In genomic region chr7:47180268-47180826, GRCh38 we compare ENCODE assay signal across 8 cellular contexts.
DNase-seq lines count a peak whose midpoint lies in the region; ATAC-seq and TF ChIP-seq lines count a peak whose summit lies in the region.

No MANE protein-coding gene starts in this region.

- no peak overlapping the region for H3K27ac Mint-ChIP-seq in naive thymus-derived CD8-positive, alpha-beta T cell

- no peaks in the 10 kb centered on the region for H3K4me1 ChIP-seq in DND-41 (ENCODE audit: insufficient read depth, low read length)
- peaks cover 43% of the 10 kb centered on the region for H3K4me1 ChIP-seq in psoas muscle

- no peaks in the 10 kb centered on the region for H3K36me3 ChIP-seq in DND-41 (ENCODE audit: insufficient read depth, low read length)
- H3K36me3 ChIP-seq in psoas muscle (ENCODE audit: insufficient read depth in 1 of 2, low read depth in 1 of 2) = no peaks in the 10 kb centered on the region

- ATAC-seq in DND-41 (ENCODE audit: insufficient read depth, low read depth) = no peak
- peak; percentile 71 for ATAC-seq in GM21367 (IDR thresholded peaks at IDR 0.05; ENCODE audit: unreplicated experiment)
- ATAC-seq in psoas muscle = peak; percentile 63 to 81 (median 78)
- ATAC-seq in naive thymus-derived CD8-positive, alpha-beta T cell = no peak

- no peaks in the 10 kb centered on the region for H3K4me1 Mint-ChIP-seq in naive thymus-derived CD8-positive, alpha-beta T cell

- 22 to 32% (median 22%) methylated on average over 5 of the region's 5 CpGs for WGBS in psoas muscle, 3 donors

- H3K4me3 ChIP-seq in DND-41 (ENCODE audit: low read depth in 1 of 2, low read length in 2 of 2) = no peak overlapping the region
- no peak overlapping the region for H3K4me3 ChIP-seq in NB4 (ENCODE audit: low read depth, low read length)
- no peak overlapping the region for H3K4me3 ChIP-seq in psoas muscle

- DNase-seq in DND-41 (peak; percentile 15), NB4 (ENCODE audit: low read depth) (peak; percentile 75), T1000 (lab: John Stamatoyannopoulos, UW) (peak; percentile 46), glomerular endothelial cell (ENCODE audit: extremely low read depth, low read depth, low spot score) (peak; percentile 39), psoas muscle (peak in 1 of 2 donors; percentile 36)
- no peak for DNase-seq in naive thymus-derived CD8-positive, alpha-beta T cell
- no peak for DNase-seq in stimulated activated CD4-positive, alpha-beta T cell treated with anti-CD3 and anti-CD28 coated beads, Interleukin-4, amount 100 ng/mL, for 1 hour

- intact Hi-C loops in psoas muscle (cut with DNase I) = loop anchor here (2.0 to 5.0 kb wide), 3 partner anchors 77 to 1264 kb away; no protein-coding TSS in a partner anchor

- H3K27ac ChIP-seq in DND-41 (ENCODE audit: low read length) (no peak overlapping the region), psoas muscle (no peak overlapping the region)

- no peaks in the 10 kb centered on the region for H3K27me3 ChIP-seq in DND-41 (ENCODE audit: insufficient read depth, low read length, poor library complexity)
- H3K27me3 ChIP-seq in psoas muscle (ENCODE audit: insufficient read depth in 3 of 3, low read length in 2 of 3) = no peaks in the 10 kb centered on the region

- POLR2A ChIA-PET in naive thymus-derived CD8-positive, alpha-beta T cell (lab: Charles Lee) = no interaction called here

- no peak overlapping the region for H3K4me3 Mint-ChIP-seq in naive thymus-derived CD8-positive, alpha-beta T cell

- H4K20me1 ChIP-seq in DND-41 (ENCODE audit: insufficient read depth, low read length) = no peaks in the 10 kb centered on the region

- H3K9ac ChIP-seq in DND-41 (ENCODE audit: low read depth, low read length) = no peak overlapping the region

- no peaks in the 10 kb centered on the region for H3K79me2 ChIP-seq in DND-41 (ENCODE audit: insufficient read depth, low read length)

- no peaks in the 10 kb centered on the region for H3K36me3 Mint-ChIP-seq in naive thymus-derived CD8-positive, alpha-beta T cell

- peaks cover 0 to 17% (median 11%) of the 10 kb centered on the region in 5 donors for H3K27me3 Mint-ChIP-seq in naive thymus-derived CD8-positive, alpha-beta T cell

- peaks cover 0 to 10% (median 7%) of the 10 kb centered on the region in 9 donors for H3K9me3 Mint-ChIP-seq in naive thymus-derived CD8-positive, alpha-beta T cell

- no peak overlapping the region for H2AFZ ChIP-seq in DND-41 (ENCODE audit: low read depth, low read length)

- H3K9me3 ChIP-seq in DND-41 (ENCODE audit: insufficient read depth, low read length, severe bottlenecking) = no peaks in the 10 kb centered on the region
- no peaks in the 10 kb centered on the region for H3K9me3 ChIP-seq in psoas muscle

- TF ChIP-seq CTCF in DND-41 (IDR thresholded peaks at IDR 0.05; ENCODE audit: borderline replicate concordance, extremely low read depth, low read length, poor library complexity, severe bottlenecking) (peak; percentile 65), NB4 (IDR thresholded peaks at IDR 0.05; ENCODE audit: low read depth, low read length) (peak; percentile 96), psoas muscle (IDR thresholded peaks at IDR 0.05) (peak; percentile 86)

- no peak overlapping the region for H3K4me2 ChIP-seq in DND-41 (ENCODE audit: insufficient read depth, low read length)

- TF ChIP-seq POLR2A in NB4 (IDR thresholded peaks at IDR 0.05; ENCODE audit: extremely low read depth, insufficient read length) = no peak

Comparison
In these comparisons a context has a peak if more than half of its experiments do, and no peak if none do; other contexts are left out.
1. ATAC-seq: peak in GM21367 (single experiment) and psoas muscle (4 of 4); none in DND-41 (single experiment) and naive thymus-derived CD8-positive, alpha-beta T cell (0 of 2).
2. DNase-seq: peak in DND-41 (single experiment), NB4 (single experiment), T1000 (single experiment) and glomerular endothelial cell (single experiment); none in naive thymus-derived CD8-positive, alpha-beta T cell (0 of 10) and stimulated activated CD4-positive, alpha-beta T cell treated with anti-CD3 and anti-CD28 coated beads, Interleukin-4, amount 100 ng/mL, for 1 hour (single experiment).
3. Peak in every context shown above with its lines, with median percentiles within 50 percentile points of each other: CTCF ChIP-seq.